1 cellular context compared by ENCODE assay signal in the genomic region with DNA sequence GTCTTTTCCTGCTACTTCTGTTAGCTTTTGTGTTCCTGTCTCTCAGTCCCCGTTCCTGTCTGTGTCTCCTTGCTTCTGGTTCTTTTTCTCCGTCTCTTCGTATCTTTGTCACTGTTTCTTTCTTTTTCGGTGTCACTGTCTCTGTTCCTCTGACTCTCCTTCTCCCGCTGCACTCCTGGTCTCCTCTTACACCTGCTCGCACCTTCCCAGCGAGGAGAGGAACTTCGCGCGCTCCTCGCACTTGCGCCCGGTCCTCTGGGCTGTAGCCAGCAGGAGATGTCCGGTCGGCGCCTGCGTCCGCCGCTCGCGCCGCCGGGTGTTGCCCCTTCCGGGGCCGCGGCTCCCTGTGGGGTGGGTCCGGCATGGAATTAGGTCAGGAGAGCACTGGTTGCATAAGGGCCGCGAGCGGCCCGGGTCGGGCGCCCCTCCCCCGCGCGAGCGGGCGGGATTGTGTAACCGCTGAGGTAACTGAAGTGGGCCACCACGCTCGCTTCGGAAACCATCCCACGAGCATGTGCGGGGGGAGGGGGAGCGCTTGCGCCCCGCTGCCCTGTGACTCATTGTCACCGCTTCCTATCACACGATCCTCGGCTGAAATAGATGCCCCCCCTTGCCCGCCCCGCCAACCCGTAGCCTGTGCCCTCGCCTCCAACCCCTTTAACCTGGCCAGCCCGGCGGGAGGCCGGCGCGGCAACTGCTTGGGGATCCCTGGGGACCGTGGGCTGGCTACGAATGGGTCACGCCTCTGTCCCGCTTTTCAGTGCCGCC.
TF ChIP-seq lines count a peak whose summit lies in the region.

No MANE protein-coding gene starts in this region.

TF ChIP-seq in HepG2, 621 proteins besides CTCF, POLR2A, EP300 and RAD21 (continued from another document and continues in another):
- TF ChIP-seq, protein P1, sequence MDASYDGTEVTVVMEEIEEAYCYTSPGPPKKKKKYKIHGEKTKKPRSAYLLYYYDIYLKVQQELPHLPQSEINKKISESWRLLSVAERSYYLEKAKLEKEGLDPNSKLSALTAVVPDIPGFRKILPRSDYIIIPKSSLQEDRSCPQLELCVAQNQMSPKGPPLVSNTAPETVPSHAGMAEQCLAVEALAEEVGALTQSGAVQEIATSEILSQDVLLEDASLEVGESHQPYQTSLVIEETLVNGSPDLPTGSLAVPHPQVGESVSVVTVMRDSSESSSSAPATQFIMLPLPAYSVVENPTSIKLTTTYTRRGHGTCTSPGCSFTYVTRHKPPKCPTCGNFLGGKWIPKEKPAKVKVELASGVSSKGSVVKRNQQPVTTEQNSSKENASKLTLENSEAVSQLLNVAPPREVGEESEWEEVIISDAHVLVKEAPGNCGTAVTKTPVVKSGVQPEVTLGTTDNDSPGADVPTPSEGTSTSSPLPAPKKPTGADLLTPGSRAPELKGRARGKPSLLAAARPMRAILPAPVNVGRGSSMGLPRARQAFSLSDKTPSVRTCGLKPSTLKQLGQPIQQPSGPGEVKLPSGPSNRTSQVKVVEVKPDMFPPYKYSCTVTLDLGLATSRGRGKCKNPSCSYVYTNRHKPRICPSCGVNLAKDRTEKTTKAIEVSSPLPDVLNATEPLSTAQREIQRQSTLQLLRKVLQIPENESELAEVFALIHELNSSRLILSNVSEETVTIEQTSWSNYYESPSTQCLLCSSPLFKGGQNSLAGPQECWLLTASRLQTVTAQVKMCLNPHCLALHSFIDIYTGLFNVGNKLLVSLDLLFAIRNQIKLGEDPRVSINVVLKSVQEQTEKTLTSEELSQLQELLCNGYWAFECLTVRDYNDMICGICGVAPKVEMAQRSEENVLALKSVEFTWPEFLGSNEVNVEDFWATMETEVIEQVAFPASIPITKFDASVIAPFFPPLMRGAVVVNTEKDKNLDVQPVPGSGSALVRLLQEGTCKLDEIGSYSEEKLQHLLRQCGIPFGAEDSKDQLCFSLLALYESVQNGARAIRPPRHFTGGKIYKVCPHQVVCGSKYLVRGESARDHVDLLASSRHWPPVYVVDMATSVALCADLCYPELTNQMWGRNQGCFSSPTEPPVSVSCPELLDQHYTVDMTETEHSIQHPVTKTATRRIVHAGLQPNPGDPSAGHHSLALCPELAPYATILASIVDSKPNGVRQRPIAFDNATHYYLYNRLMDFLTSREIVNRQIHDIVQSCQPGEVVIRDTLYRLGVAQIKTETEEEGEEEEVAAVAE (CRISPR knock-in tag; IDR thresholded peaks at IDR 0.05; ENCODE audit: borderline replicate concordance): 0 out of 2 replicates have a peak, but pooled peaks have one; percentile 35
- TF ChIP-seq ZSCAN25 (CRISPR knock-in tag; IDR thresholded peaks at IDR 0.05): no peak
- TF ChIP-seq, protein P2, sequence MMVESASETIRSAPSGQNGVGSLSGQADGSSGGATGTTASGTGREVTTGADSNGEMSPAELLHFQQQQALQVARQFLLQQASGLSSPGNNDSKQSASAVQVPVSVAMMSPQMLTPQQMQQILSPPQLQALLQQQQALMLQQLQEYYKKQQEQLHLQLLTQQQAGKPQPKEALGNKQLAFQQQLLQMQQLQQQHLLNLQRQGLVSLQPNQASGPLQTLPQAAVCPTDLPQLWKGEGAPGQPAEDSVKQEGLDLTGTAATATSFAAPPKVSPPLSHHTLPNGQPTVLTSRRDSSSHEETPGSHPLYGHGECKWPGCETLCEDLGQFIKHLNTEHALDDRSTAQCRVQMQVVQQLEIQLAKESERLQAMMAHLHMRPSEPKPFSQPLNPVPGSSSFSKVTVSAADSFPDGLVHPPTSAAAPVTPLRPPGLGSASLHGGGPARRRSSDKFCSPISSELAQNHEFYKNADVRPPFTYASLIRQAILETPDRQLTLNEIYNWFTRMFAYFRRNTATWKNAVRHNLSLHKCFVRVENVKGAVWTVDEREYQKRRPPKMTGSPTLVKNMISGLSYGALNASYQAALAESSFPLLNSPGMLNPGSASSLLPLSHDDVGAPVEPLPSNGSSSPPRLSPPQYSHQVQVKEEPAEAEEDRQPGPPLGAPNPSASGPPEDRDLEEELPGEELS (CRISPR knock-in tag; IDR thresholded peaks at IDR 0.05): peak; percentile 44
- TF ChIP-seq ZNF430 (CRISPR knock-in tag; IDR thresholded peaks at IDR 0.05): no peak
- no peak for TF ChIP-seq ZNF552 (CRISPR knock-in tag; IDR thresholded peaks at IDR 0.05; ENCODE audit: borderline replicate concordance)
- no peak for TF ChIP-seq RERE (CRISPR knock-in tag; IDR thresholded peaks at IDR 0.05; ENCODE audit: low read depth)
- peak; percentile 86 for TF ChIP-seq PHF21A (CRISPR knock-in tag; IDR thresholded peaks at IDR 0.05)
- peak; percentile 75 for TF ChIP-seq ZSCAN9 (CRISPR knock-in tag; IDR thresholded peaks at IDR 0.05; ENCODE audit: borderline replicate concordance)
- no peak for TF ChIP-seq ZNF484 (CRISPR knock-in tag; IDR thresholded peaks at IDR 0.05; ENCODE audit: borderline replicate concordance, low read depth)
- no peak for TF ChIP-seq MAFF (IDR thresholded peaks at IDR 0.05; ENCODE audit: low read depth, low read length)
- no peak for TF ChIP-seq PHF20 (CRISPR knock-in tag; IDR thresholded peaks at IDR 0.05)
- TF ChIP-seq PATZ1 (CRISPR knock-in tag; IDR thresholded peaks at IDR 0.05): peak; percentile 78
- TF ChIP-seq XBP1 (CRISPR knock-in tag; IDR thresholded peaks at IDR 0.05): no peak
- TF ChIP-seq, protein P3, sequence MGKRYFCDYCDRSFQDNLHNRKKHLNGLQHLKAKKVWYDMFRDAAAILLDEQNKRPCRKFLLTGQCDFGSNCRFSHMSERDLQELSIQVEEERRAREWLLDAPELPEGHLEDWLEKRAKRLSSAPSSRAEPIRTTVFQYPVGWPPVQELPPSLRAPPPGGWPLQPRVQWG (CRISPR knock-in tag; IDR thresholded peaks at IDR 0.05; ENCODE audit: borderline replicate concordance, low read depth): no peak
- TF ChIP-seq FOXA3 (CRISPR knock-in tag; IDR thresholded peaks at IDR 0.05): peak; percentile 27
- no peak for TF ChIP-seq TOE1 (CRISPR knock-in tag; IDR thresholded peaks at IDR 0.05)
- no peak for TF ChIP-seq IKZF1 (IDR thresholded peaks at IDR 0.05)
- no peak for TF ChIP-seq ZNF337 (CRISPR knock-in tag; IDR thresholded peaks at IDR 0.05; ENCODE audit: borderline replicate concordance, low read depth)
- TF ChIP-seq ZNF138 (CRISPR knock-in tag; IDR thresholded peaks at IDR 0.05; ENCODE audit: low read depth): no peak
- TF ChIP-seq WIZ (CRISPR knock-in tag; IDR thresholded peaks at IDR 0.05): no peak
- no peak for TF ChIP-seq GMEB2 (CRISPR knock-in tag; IDR thresholded peaks at IDR 0.05; ENCODE audit: low read depth)
- TF ChIP-seq ZNF414 (CRISPR knock-in tag; IDR thresholded peaks at IDR 0.05): 0 out of 2 replicates have a peak, but pooled peaks have one; percentile 30
- TF ChIP-seq RXRA (CRISPR knock-in tag; IDR thresholded peaks at IDR 0.05): peak; percentile 78
- TF ChIP-seq ESRRA (CRISPR knock-in tag; IDR thresholded peaks at IDR 0.05; ENCODE audit: low read depth): 0 out of 2 replicates have a peak, but pooled peaks have one; percentile 25
- TF ChIP-seq KDM6A (CRISPR knock-in tag; IDR thresholded peaks at IDR 0.05; ENCODE audit: low read depth): no peak
- peak; percentile 67 for TF ChIP-seq RBM39 (IDR thresholded peaks at IDR 0.05; ENCODE audit: low read depth, low read length, poor library complexity, severe bottlenecking)
- TF ChIP-seq CREM (IDR thresholded peaks at IDR 0.05): peak; percentile 26; the same call in 1 of the 2 replicates
- TF ChIP-seq CREM (CRISPR knock-in tag; IDR thresholded peaks at IDR 0.05): no peak
- TF ChIP-seq, protein P4, sequence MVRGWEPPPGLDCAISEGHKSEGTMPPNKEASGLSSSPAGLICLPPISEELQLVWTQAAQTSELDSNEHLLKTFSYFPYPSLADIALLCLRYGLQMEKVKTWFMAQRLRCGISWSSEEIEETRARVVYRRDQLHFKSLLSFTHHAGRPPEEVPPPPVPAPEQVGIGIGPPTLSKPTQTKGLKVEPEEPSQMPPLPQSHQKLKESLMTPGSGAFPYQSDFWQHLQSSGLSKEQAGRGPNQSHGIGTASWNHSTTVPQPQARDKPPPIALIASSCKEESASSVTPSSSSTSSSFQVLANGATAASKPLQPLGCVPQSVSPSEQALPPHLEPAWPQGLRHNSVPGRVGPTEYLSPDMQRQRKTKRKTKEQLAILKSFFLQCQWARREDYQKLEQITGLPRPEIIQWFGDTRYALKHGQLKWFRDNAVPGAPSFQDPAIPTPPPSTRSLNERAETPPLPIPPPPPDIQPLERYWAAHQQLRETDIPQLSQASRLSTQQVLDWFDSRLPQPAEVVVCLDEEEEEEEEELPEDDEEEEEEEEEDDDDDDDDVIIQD (CRISPR knock-in tag; IDR thresholded peaks at IDR 0.05; ENCODE audit: low read depth): no peak
- no peak for TF ChIP-seq JUN (CRISPR knock-in tag; IDR thresholded peaks at IDR 0.05)
- peak; percentile 45; the same call in 1 of the 2 replicates for TF ChIP-seq KDM4B (CRISPR knock-in tag; IDR thresholded peaks at IDR 0.05)
- TF ChIP-seq ZFAT (CRISPR knock-in tag; conservative IDR thresholded peaks at IDR 0.05): no peak
- no peak for TF ChIP-seq SP5 (CRISPR knock-in tag; IDR thresholded peaks at IDR 0.05; ENCODE audit: borderline replicate concordance, low read depth)
- TF ChIP-seq ZBTB44 (CRISPR knock-in tag; IDR thresholded peaks at IDR 0.05): no peak
- no peak for TF ChIP-seq SP140L (CRISPR knock-in tag; IDR thresholded peaks at IDR 0.05; ENCODE audit: borderline replicate concordance)
